In the genomic region with DNA sequence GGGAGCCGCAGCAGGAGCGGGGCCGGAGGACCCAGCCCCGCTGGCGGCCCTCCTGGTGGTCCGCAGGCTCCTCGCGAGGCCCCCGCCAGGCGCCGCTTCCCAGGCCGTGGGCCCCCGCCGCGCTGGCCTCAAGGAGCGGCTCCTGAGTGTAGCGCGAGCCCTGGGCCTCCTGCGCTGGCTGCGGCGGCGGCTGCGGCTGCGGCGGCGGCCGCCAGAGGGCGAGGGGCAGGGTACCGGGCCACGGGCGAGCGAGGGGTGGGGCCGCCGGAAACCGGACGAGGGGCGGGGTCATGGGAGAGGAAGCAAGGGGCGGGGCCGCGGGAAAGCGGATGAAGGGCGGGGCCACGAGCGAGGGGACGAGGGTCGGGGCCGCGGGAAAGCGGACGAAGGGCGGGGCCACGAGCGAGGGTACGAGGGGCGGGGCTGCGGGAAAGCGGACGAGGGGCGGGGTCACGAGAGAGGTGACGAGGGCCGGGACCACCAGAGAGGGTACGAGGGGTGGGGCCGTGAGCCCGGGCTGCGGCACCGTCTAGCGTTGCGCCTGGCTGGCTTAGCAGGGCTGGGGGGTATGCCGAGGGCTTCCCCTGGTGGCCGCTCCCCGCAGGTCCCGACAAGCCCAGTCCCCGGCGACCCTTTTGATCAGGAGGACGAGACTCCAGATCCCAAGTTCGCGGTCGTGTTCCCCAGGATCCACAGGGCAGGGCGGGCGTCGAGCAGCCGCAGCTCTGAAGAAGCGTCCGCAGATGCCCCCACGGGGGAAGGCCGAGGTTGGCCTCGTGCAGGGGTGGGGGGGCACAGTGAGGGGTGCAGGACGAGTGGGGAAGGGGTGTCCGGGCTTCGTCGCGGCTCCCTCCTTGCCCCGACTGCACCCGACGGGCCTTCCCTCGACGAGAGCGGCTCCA, we compare ENCODE assay signal across 1 cellular context.
TF ChIP-seq lines count a peak whose summit lies in the region.

No MANE protein-coding gene starts in this region.

TF ChIP-seq in GM12878, 131 proteins besides CTCF, POLR2A, EP300 and RAD21 (continued from another document and continues in another):
- no peak for TF ChIP-seq CHD4 (IDR thresholded peaks at IDR 0.05)
- no peak for TF ChIP-seq RFX5 (IDR thresholded peaks at IDR 0.05; ENCODE audit: low read depth, low read length)
- TF ChIP-seq SMARCA5 (IDR thresholded peaks at IDR 0.05): peak; percentile 39; the same call in 1 of the 2 replicates
- TF ChIP-seq, protein P1, sequence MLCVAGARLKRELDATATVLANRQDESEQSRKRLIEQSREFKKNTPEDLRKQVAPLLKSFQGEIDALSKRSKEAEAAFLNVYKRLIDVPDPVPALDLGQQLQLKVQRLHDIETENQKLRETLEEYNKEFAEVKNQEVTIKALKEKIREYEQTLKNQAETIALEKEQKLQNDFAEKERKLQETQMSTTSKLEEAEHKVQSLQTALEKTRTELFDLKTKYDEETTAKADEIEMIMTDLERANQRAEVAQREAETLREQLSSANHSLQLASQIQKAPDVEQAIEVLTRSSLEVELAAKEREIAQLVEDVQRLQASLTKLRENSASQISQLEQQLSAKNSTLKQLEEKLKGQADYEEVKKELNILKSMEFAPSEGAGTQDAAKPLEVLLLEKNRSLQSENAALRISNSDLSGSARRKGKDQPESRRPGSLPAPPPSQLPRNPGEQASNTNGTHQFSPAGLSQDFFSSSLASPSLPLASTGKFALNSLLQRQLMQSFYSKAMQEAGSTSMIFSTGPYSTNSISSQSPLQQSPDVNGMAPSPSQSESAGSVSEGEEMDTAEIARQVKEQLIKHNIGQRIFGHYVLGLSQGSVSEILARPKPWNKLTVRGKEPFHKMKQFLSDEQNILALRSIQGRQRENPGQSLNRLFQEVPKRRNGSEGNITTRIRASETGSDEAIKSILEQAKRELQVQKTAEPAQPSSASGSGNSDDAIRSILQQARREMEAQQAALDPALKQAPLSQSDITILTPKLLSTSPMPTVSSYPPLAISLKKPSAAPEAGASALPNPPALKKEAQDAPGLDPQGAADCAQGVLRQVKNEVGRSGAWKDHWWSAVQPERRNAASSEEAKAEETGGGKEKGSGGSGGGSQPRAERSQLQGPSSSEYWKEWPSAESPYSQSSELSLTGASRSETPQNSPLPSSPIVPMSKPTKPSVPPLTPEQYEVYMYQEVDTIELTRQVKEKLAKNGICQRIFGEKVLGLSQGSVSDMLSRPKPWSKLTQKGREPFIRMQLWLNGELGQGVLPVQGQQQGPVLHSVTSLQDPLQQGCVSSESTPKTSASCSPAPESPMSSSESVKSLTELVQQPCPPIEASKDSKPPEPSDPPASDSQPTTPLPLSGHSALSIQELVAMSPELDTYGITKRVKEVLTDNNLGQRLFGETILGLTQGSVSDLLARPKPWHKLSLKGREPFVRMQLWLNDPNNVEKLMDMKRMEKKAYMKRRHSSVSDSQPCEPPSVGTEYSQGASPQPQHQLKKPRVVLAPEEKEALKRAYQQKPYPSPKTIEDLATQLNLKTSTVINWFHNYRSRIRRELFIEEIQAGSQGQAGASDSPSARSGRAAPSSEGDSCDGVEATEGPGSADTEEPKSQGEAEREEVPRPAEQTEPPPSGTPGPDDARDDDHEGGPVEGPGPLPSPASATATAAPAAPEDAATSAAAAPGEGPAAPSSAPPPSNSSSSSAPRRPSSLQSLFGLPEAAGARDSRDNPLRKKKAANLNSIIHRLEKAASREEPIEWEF (IDR thresholded peaks at IDR 0.05; ENCODE audit: insufficient replicate concordance, low read depth, low read length): no peak
- TF ChIP-seq, protein P2, sequence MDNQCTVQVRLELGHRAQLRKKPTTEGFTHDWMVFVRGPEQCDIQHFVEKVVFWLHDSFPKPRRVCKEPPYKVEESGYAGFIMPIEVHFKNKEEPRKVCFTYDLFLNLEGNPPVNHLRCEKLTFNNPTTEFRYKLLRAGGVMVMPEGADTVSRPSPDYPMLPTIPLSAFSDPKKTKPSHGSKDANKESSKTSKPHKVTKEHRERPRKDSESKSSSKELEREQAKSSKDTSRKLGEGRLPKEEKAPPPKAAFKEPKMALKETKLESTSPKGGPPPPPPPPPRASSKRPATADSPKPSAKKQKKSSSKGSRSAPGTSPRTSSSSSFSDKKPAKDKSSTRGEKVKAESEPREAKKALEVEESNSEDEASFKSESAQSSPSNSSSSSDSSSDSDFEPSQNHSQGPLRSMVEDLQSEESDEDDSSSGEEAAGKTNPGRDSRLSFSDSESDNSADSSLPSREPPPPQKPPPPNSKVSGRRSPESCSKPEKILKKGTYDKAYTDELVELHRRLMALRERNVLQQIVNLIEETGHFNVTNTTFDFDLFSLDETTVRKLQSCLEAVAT (IDR thresholded peaks at IDR 0.05): no peak
- no peak for TF ChIP-seq MYB (IDR thresholded peaks at IDR 0.05; ENCODE audit: borderline replicate concordance, low read depth, low read length)
- TF ChIP-seq RCOR1 (conservative IDR thresholded peaks at IDR 0.05; ENCODE audit: low read depth, low read length): no peak
- TF ChIP-seq ZNF207 (IDR thresholded peaks at IDR 0.05; ENCODE audit: borderline replicate concordance): 0 out of 2 replicates have a peak, but pooled peaks have one; percentile 22
- TF ChIP-seq DPF2 (IDR thresholded peaks at IDR 0.05): peak; percentile 56
- TF ChIP-seq, protein P3, sequence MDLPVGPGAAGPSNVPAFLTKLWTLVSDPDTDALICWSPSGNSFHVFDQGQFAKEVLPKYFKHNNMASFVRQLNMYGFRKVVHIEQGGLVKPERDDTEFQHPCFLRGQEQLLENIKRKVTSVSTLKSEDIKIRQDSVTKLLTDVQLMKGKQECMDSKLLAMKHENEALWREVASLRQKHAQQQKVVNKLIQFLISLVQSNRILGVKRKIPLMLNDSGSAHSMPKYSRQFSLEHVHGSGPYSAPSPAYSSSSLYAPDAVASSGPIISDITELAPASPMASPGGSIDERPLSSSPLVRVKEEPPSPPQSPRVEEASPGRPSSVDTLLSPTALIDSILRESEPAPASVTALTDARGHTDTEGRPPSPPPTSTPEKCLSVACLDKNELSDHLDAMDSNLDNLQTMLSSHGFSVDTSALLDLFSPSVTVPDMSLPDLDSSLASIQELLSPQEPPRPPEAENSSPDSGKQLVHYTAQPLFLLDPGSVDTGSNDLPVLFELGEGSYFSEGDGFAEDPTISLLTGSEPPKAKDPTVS (IDR thresholded peaks at IDR 0.05; ENCODE audit: low read depth, low read length): no peak
- TF ChIP-seq, protein P4, sequence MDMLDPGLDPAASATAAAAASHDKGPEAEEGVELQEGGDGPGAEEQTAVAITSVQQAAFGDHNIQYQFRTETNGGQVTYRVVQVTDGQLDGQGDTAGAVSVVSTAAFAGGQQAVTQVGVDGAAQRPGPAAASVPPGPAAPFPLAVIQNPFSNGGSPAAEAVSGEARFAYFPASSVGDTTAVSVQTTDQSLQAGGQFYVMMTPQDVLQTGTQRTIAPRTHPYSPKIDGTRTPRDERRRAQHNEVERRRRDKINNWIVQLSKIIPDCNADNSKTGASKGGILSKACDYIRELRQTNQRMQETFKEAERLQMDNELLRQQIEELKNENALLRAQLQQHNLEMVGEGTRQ (IDR thresholded peaks at IDR 0.05; ENCODE audit: borderline replicate concordance, low read depth, low read length): no peak
- TF ChIP-seq SMC3 (IDR thresholded peaks at IDR 0.05; ENCODE audit: borderline replicate concordance, low read length): peak; percentile 42
- no peak for TF ChIP-seq TCF12 (IDR thresholded peaks at IDR 0.05; ENCODE audit: low read depth, low read length)
- TF ChIP-seq, protein P5, sequence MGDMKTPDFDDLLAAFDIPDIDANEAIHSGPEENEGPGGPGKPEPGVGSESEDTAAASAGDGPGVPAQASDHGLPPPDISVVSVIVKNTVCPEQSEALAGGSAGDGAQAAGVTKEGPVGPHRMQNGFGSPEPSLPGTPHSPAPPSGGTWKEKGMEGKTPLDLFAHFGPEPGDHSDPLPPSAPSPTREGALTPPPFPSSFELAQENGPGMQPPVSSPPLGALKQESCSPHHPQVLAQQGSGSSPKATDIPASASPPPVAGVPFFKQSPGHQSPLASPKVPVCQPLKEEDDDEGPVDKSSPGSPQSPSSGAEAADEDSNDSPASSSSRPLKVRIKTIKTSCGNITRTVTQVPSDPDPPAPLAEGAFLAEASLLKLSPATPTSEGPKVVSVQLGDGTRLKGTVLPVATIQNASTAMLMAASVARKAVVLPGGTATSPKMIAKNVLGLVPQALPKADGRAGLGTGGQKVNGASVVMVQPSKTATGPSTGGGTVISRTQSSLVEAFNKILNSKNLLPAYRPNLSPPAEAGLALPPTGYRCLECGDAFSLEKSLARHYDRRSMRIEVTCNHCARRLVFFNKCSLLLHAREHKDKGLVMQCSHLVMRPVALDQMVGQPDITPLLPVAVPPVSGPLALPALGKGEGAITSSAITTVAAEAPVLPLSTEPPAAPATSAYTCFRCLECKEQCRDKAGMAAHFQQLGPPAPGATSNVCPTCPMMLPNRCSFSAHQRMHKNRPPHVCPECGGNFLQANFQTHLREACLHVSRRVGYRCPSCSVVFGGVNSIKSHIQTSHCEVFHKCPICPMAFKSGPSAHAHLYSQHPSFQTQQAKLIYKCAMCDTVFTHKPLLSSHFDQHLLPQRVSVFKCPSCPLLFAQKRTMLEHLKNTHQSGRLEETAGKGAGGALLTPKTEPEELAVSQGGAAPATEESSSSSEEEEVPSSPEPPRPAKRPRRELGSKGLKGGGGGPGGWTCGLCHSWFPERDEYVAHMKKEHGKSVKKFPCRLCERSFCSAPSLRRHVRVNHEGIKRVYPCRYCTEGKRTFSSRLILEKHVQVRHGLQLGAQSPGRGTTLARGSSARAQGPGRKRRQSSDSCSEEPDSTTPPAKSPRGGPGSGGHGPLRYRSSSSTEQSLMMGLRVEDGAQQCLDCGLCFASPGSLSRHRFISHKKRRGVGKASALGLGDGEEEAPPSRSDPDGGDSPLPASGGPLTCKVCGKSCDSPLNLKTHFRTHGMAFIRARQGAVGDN (IDR thresholded peaks at IDR 0.05): peak; percentile 73
- TF ChIP-seq, protein P6, sequence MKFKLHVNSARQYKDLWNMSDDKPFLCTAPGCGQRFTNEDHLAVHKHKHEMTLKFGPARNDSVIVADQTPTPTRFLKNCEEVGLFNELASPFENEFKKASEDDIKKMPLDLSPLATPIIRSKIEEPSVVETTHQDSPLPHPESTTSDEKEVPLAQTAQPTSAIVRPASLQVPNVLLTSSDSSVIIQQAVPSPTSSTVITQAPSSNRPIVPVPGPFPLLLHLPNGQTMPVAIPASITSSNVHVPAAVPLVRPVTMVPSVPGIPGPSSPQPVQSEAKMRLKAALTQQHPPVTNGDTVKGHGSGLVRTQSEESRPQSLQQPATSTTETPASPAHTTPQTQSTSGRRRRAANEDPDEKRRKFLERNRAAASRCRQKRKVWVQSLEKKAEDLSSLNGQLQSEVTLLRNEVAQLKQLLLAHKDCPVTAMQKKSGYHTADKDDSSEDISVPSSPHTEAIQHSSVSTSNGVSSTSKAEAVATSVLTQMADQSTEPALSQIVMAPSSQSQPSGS (IDR thresholded peaks at IDR 0.05; ENCODE audit: low read length): no peak
- TF ChIP-seq, protein P7, sequence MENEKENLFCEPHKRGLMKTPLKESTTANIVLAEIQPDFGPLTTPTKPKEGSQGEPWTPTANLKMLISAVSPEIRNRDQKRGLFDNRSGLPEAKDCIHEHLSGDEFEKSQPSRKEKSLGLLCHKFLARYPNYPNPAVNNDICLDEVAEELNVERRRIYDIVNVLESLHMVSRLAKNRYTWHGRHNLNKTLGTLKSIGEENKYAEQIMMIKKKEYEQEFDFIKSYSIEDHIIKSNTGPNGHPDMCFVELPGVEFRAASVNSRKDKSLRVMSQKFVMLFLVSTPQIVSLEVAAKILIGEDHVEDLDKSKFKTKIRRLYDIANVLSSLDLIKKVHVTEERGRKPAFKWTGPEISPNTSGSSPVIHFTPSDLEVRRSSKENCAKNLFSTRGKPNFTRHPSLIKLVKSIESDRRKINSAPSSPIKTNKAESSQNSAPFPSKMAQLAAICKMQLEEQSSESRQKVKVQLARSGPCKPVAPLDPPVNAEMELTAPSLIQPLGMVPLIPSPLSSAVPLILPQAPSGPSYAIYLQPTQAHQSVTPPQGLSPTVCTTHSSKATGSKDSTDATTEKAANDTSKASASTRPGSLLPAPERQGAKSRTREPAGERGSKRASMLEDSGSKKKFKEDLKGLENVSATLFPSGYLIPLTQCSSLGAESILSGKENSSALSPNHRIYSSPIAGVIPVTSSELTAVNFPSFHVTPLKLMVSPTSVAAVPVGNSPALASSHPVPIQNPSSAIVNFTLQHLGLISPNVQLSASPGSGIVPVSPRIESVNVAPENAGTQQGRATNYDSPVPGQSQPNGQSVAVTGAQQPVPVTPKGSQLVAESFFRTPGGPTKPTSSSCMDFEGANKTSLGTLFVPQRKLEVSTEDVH (IDR thresholded peaks at IDR 0.05; ENCODE audit: low read depth, partially characterized antibody): no peak
- TF ChIP-seq, protein P8, sequence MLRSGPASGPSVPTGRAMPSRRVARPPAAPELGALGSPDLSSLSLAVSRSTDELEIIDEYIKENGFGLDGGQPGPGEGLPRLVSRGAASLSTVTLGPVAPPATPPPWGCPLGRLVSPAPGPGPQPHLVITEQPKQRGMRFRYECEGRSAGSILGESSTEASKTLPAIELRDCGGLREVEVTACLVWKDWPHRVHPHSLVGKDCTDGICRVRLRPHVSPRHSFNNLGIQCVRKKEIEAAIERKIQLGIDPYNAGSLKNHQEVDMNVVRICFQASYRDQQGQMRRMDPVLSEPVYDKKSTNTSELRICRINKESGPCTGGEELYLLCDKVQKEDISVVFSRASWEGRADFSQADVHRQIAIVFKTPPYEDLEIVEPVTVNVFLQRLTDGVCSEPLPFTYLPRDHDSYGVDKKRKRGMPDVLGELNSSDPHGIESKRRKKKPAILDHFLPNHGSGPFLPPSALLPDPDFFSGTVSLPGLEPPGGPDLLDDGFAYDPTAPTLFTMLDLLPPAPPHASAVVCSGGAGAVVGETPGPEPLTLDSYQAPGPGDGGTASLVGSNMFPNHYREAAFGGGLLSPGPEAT (IDR thresholded peaks at IDR 0.05; ENCODE audit: low read depth): no peak
- peak; percentile 50; the same call in 1 of the 2 replicates for TF ChIP-seq GATAD2B (conservative IDR thresholded peaks at IDR 0.05; ENCODE audit: low read depth)
- no peak for TF ChIP-seq EZH2 (IDR thresholded peaks at IDR 0.05; ENCODE audit: borderline replicate concordance, control insufficient read depth, low read depth, low read length)
- TF ChIP-seq RUNX3 (IDR thresholded peaks at IDR 0.05; ENCODE audit: low read length): 0 out of 2 replicates have a peak, but pooled peaks have one; percentile 11
- 0 out of 2 replicates have a peak, but pooled peaks have one; percentile 19 for TF ChIP-seq ZNF217 (IDR thresholded peaks at IDR 0.05)
- no peak for TF ChIP-seq SIX5 (IDR thresholded peaks at IDR 0.05; ENCODE audit: low read depth, low read length, severe bottlenecking)
- TF ChIP-seq CHD1 (IDR thresholded peaks at IDR 0.05; ENCODE audit: low read depth, low read length): no peak
- TF ChIP-seq IKZF1 (conservative IDR thresholded peaks at IDR 0.05): peak; percentile 36; the same call in 1 of the 2 replicates
- peak; percentile 84 for TF ChIP-seq PAX5 (IDR thresholded peaks at IDR 0.05; ENCODE audit: borderline replicate concordance, low read depth, low read length)
- TF ChIP-seq, protein P9, sequence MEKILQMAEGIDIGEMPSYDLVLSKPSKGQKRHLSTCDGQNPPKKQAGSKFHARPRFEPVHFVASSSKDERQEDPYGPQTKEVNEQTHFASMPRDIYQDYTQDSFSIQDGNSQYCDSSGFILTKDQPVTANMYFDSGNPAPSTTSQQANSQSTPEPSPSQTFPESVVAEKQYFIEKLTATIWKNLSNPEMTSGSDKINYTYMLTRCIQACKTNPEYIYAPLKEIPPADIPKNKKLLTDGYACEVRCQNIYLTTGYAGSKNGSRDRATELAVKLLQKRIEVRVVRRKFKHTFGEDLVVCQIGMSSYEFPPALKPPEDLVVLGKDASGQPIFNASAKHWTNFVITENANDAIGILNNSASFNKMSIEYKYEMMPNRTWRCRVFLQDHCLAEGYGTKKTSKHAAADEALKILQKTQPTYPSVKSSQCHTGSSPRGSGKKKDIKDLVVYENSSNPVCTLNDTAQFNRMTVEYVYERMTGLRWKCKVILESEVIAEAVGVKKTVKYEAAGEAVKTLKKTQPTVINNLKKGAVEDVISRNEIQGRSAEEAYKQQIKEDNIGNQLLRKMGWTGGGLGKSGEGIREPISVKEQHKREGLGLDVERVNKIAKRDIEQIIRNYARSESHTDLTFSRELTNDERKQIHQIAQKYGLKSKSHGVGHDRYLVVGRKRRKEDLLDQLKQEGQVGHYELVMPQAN (conservative IDR thresholded peaks at IDR 0.05): peak; percentile 54; the same call in 1 of the 2 replicates
- no peak for TF ChIP-seq NFIC (IDR thresholded peaks at IDR 0.05; ENCODE audit: low read depth, low read length)
- TF ChIP-seq POLR2AphosphoS5 (IDR thresholded peaks at IDR 0.05; ENCODE audit: low read length): no peak
